In genomic region chr2:131801745-131802350, GRCh38 we compare ENCODE assay signal across 8 cellular contexts.
A peak's percentile ranks its signal among the peaks of the same experiment; 100 is the strongest.
DNase-seq lines count a peak whose midpoint lies in the region; ATAC-seq and TF ChIP-seq lines count a peak whose summit lies in the region.
"Not testable (repeated sequence)": the region's sequence is repeated elsewhere in the genome, so short reads cannot be mapped to it uniquely, and the experiment has no call there.

No MANE protein-coding gene starts in this region.

- H3K9me3 ChIP-seq in gastrocnemius medialis; aorta (ENCODE audit: control insufficient read depth, low read length): not testable (repeated sequence)

- not testable (repeated sequence) for TF ChIP-seq POLR2A in gastrocnemius medialis (IDR thresholded peaks at IDR 0.05)

- H3K27me3 ChIP-seq in brain microvascular endothelial cell (replicated peaks); gastrocnemius medialis; aorta (ENCODE audit: control insufficient read depth in 1 of 2, insufficient read depth in 2 of 2, low read length in 1 of 2): not testable (repeated sequence)

- not testable (repeated sequence) for H3K36me3 ChIP-seq in brain microvascular endothelial cell (replicated peaks); gastrocnemius medialis; aorta (ENCODE audit: control insufficient read depth in 1 of 2, insufficient read depth in 2 of 2, low read length in 1 of 2)

- WGBS in aorta, 2 donors, result 1 to 2% methylated on average over 38 to 40 of the region's 41 CpGs

- in situ Hi-C loops in GM13976 (cut with MboI; ENCODE audit: low sequenced_read_pairs, unreplicated experiment); brain microvascular endothelial cell (cut with HindIII; ENCODE audit: low pct_ligation_motif_present, low sequenced_read_pairs); gastrocnemius medialis (cut with MboI; ENCODE audit: low sequenced_read_pairs in 4 of 4): not testable (repeated sequence)

- not testable (repeated sequence) for H3K4me1 ChIP-seq in gastrocnemius medialis; aorta (ENCODE audit: control insufficient read depth in 1 of 2, insufficient read depth in 2 of 2, low read length in 2 of 2)

- DNase-seq in GM13976 (ENCODE audit: low spot score) (peak; percentile 83), NCI-H1092 treated with DMSO at 0.1 percent for 48 hours (lab: John Stamatoyannopoulos, UW) (peak; percentile 30), brain microvascular endothelial cell (peak; percentile 39), iPS DF 19.7 (ENCODE audit: low read depth, low spot score) (peak; percentile 7), gastrocnemius medialis (peak; percentile 10 to 36), aorta (peak; percentile 70 to 85)

- peak overlapping the region; percentile 46 for H3K4me3 ChIP-seq in WI38 (ENCODE audit: low read depth, low read length)
- peak overlapping the region; percentile 56 for H3K4me3 ChIP-seq in brain microvascular endothelial cell (ENCODE audit: low read depth, low read length)
- peak overlapping the region; percentile 31 to 43 (median 34) for H3K4me3 ChIP-seq in gastrocnemius medialis
- H3K4me3 ChIP-seq in aorta (ENCODE audit: low read length in 2 of 2), result not testable (repeated sequence)

- intact Hi-C loops in gastrocnemius medialis (cut with DNase I; ENCODE audit: low total_unique reads), result not testable (repeated sequence)
- intact Hi-C loops in aorta (cut with DNase I), result loop anchor here (5.0 to 10.0 kb wide), 3 partner anchors 125 to 387 kb away; no protein-coding TSS in a partner anchor

- peak; percentile 87 for TF ChIP-seq CTCF in GM13976 (IDR thresholded peaks at IDR 0.05; ENCODE audit: borderline replicate concordance, control extremely low read depth, extremely low read depth, insufficient read depth, missing control alignments)
- TF ChIP-seq CTCF in WI38 (IDR thresholded peaks at IDR 0.05; ENCODE audit: low read depth, low read length), result peak; percentile 21; the same call in 1 of the 2 replicates
- peak; percentile 45 for TF ChIP-seq CTCF in brain microvascular endothelial cell (IDR thresholded peaks at IDR 0.05; ENCODE audit: low read depth, low read length, missing control alignments)
- peak; percentile 39 to 76 (median 63) for TF ChIP-seq CTCF in gastrocnemius medialis (IDR thresholded peaks at IDR 0.05 in 4 of 5, conservative IDR thresholded peaks at IDR 0.05 in 1 of 5)

- H3K27ac ChIP-seq in brain microvascular endothelial cell; gastrocnemius medialis; aorta (ENCODE audit: low read depth in 1 of 2, low read length in 2 of 2): not testable (repeated sequence)

- ATAC-seq in HG02759 (IDR thresholded peaks at IDR 0.05; ENCODE audit: unreplicated experiment), result peak; percentile 98
- not testable (repeated sequence) for ATAC-seq in gastrocnemius medialis; aorta (ENCODE audit: low FRiP score)

Comparison
In these comparisons a context has a peak if more than half of its experiments do, and no peak if none do; other contexts are left out.
1. DNase-seq: peak in every context shown above with its lines; median percentile 83 in GM13976; 78 in aorta; 39 in brain microvascular endothelial cell; 30 in NCI-H1092 treated with DMSO at 0.1 percent for 48 hours; 23 in gastrocnemius medialis; 7 in iPS DF 19.7.
2. CTCF ChIP-seq: peak in every context shown above with its lines; median percentile 87 in GM13976; 63 in gastrocnemius medialis; 45 in brain microvascular endothelial cell; 21 in WI38.